Comparison of ENCODE assay signal across 1 cellular context in the genomic region with DNA sequence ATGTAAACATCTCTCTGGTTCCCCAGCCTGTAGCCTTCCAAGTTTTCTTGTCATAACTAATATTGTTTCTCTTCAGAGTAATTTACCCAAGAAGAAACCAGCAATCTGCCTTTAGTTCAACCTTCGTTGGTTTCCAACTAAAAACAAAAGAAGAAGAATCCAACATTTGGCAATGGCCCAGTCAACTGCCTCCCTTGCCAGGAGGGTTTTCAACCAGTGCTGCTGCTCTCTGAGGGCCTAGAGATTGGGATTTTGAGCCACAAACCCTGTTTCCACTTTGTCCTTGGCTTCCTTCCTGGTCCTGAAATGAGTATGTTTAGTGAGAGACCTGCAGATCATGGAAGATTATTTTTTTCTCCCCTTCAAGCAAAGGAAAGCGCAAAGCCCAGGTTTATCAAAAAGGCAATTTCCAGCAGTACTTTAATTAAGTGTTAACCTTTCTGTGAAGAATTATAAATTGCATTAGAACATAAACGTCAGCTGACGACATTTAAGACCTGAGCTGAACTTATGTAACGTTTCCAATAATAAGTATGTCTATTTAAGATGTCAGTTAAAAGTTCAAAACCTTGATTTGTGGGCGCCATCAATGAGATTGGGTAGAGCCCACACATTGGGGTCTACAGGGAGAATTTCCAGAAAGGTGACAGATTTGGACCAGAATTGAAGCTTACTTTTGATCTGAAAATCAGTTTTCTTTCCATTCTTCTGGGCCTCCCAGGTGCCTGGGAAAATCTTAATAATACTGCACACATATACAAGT.
TF ChIP-seq lines count a peak whose summit lies in the region.

No MANE protein-coding gene starts in this region.

TF ChIP-seq in neural cell, 6 proteins besides CTCF, POLR2A, EP300 and RAD21 (continued from another document):
- TF ChIP-seq, protein P1, sequence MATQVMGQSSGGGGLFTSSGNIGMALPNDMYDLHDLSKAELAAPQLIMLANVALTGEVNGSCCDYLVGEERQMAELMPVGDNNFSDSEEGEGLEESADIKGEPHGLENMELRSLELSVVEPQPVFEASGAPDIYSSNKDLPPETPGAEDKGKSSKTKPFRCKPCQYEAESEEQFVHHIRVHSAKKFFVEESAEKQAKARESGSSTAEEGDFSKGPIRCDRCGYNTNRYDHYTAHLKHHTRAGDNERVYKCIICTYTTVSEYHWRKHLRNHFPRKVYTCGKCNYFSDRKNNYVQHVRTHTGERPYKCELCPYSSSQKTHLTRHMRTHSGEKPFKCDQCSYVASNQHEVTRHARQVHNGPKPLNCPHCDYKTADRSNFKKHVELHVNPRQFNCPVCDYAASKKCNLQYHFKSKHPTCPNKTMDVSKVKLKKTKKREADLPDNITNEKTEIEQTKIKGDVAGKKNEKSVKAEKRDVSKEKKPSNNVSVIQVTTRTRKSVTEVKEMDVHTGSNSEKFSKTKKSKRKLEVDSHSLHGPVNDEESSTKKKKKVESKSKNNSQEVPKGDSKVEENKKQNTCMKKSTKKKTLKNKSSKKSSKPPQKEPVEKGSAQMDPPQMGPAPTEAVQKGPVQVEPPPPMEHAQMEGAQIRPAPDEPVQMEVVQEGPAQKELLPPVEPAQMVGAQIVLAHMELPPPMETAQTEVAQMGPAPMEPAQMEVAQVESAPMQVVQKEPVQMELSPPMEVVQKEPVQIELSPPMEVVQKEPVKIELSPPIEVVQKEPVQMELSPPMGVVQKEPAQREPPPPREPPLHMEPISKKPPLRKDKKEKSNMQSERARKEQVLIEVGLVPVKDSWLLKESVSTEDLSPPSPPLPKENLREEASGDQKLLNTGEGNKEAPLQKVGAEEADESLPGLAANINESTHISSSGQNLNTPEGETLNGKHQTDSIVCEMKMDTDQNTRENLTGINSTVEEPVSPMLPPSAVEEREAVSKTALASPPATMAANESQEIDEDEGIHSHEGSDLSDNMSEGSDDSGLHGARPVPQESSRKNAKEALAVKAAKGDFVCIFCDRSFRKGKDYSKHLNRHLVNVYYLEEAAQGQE (IDR thresholded peaks at IDR 0.05; ENCODE audit: borderline replicate concordance): no peak
